Comparison of ENCODE assay signal across 9 cellular contexts in the genomic region with DNA sequence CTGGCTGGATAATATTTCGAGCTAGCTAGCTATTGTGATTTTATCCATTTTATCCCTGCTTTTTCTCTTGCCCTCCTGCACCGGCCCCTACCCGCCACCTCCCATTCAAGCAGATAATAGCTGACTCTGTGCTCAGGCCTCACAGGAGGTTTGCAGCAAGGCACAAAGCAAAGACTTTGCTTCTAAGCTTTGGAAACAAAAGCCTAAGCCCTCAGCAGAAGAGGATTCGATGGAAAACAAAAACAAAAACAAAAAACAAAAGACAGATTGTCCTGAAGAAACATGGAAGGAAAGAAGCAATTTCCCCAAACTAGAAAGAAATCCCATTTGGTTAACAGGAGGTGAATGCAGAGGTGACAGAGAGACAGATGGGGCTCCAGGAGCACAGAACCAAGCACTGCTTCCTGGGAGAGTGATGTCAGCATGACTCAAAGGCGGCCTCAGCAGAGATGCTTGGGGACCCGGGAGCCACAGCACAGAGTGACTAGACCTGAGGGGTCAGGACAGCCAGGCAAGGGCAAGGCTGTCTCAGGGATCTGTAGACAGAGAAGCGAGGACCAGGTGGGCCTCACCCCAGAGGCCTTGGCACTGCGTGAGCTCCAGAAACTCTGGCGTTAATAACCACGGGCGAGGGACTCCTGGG. TPM values are rescaled to one million over a fixed set of nuclear protein-coding genes. Genes with fewer than 3 reads are reported as not detected.
DNase-seq lines count a peak whose midpoint lies in the region; ATAC-seq and TF ChIP-seq lines count a peak whose summit lies in the region.
"Had no signal": no experiment of that assay in that cellular context is flagged by ENCODE, and none has a peak within 500 bp of the region (broad histone marks: within the 10 kb centered on the region; RNA-seq: fewer than 3 reads in every experiment).

No MANE protein-coding gene starts in this region.

- H4K20me1 ChIP-seq in GM23338 (replicated peaks; ENCODE audit: insufficient read depth) (no peaks in the 10 kb centered on the region), hepatocyte (ENCODE audit: insufficient read depth, poor library complexity, severe bottlenecking) (no peaks in the 10 kb centered on the region)

- H3K9me3 Mint-ChIP-seq in GM23338: no peaks in the 10 kb centered on the region
- no peaks in the 10 kb centered on the region for H3K9me3 Mint-ChIP-seq in progenitor cell of endocrine pancreas (ENCODE audit: low read depth)

- H3K27me3 ChIP-seq in GM23338 (ENCODE audit: insufficient read depth) (no peaks in the 10 kb centered on the region), WERI-Rb-1 (ENCODE audit: insufficient read depth, low read depth, severe bottlenecking) (no peaks in the 10 kb centered on the region), hepatocyte (no peaks in the 10 kb centered on the region), psoas muscle (ENCODE audit: insufficient read depth in 3 of 3, low read length in 2 of 3) (peaks cover 0 to 2% (median 0%) of the 10 kb centered on the region in 3 donors)
- H3K27me3 ChIP-seq: heart right ventricle had no signal

- H3K36me3 ChIP-seq in GM23338 (ENCODE audit: insufficient read depth) (no peaks in the 10 kb centered on the region), WERI-Rb-1 (no peaks in the 10 kb centered on the region), hepatocyte (replicated peaks; ENCODE audit: insufficient read depth, low read depth) (no peaks in the 10 kb centered on the region), psoas muscle (ENCODE audit: insufficient read depth in 1 of 2, low read depth in 1 of 2) (no peaks in the 10 kb centered on the region)
- H3K36me3 ChIP-seq: heart right ventricle had no signal

- peaks cover 3% of the 10 kb centered on the region for H3K27me3 Mint-ChIP-seq in GM23338 (ENCODE audit: insufficient read depth, low read depth, poor library complexity)
- peaks cover 5% of the 10 kb centered on the region for H3K27me3 Mint-ChIP-seq in progenitor cell of endocrine pancreas

- H3K4me1 Mint-ChIP-seq in GM23338: no peaks in the 10 kb centered on the region; the same call in 2 of the 3 replicates
- H3K4me1 Mint-ChIP-seq in progenitor cell of endocrine pancreas (ENCODE audit: low read depth): no peaks in the 10 kb centered on the region

- H2AFZ ChIP-seq in GM23338 (peak overlapping the region; percentile 63; the same call in 1 of the 2 replicates), hepatocyte (no peak overlapping the region)

- H3K79me2 ChIP-seq in GM23338 (replicated peaks; ENCODE audit: insufficient read depth) (no peaks in the 10 kb centered on the region), hepatocyte (no peaks in the 10 kb centered on the region)

- no peak overlapping the region for H3K4me3 Mint-ChIP-seq in GM23338
- no peak overlapping the region for H3K4me3 Mint-ChIP-seq in progenitor cell of endocrine pancreas (ENCODE audit: low read depth)

- no peak overlapping the region for H3K4me2 ChIP-seq in GM23338
- no peak overlapping the region for H3K4me2 ChIP-seq in hepatocyte

- intact Hi-C loops in psoas muscle (cut with DNase I): no loop called here

- H3K27ac ChIP-seq in GM23338 (ENCODE audit: low read depth): no peak overlapping the region
- H3K27ac ChIP-seq in WERI-Rb-1: peak overlapping the region; percentile 32
- peak overlapping the region; percentile 33 for H3K27ac ChIP-seq in hepatocyte
- no peak overlapping the region for H3K27ac ChIP-seq in psoas muscle
- H3K27ac ChIP-seq: heart right ventricle had no signal

- 84% methylated on average over 11 of the region's 11 CpGs for WGBS in hepatocyte (ENCODE audit: low lambda C conversion rate, missing lambda C conversion rate)
- WGBS in psoas muscle, 3 donors: 62 to 77% (median 72%) methylated on average over 11 of the region's 11 CpGs

- H3K9me2 ChIP-seq in GM23338 (ENCODE audit: insufficient read depth) (peaks cover 6% of the 10 kb centered on the region; the same call in 1 of the 2 replicates), hepatocyte (replicated peaks; ENCODE audit: insufficient read depth) (no peaks in the 10 kb centered on the region)

- no peaks in the 10 kb centered on the region for H3K4me1 ChIP-seq in GM23338 (ENCODE audit: insufficient read depth)
- H3K4me1 ChIP-seq in hepatocyte (ENCODE audit: insufficient read depth): no peaks in the 10 kb centered on the region
- H3K4me1 ChIP-seq in psoas muscle: no peaks in the 10 kb centered on the region
- H3K4me1 ChIP-seq: heart right ventricle had no signal

- TF ChIP-seq CTCF in GM23338 (conservative IDR thresholded peaks at IDR 0.05; ENCODE audit: low read depth in 2 of 2): no peak
- no peak for TF ChIP-seq CTCF in WERI-Rb-1 (IDR thresholded peaks at IDR 0.05; ENCODE audit: low read depth, low read length)
- TF ChIP-seq CTCF in hepatocyte (IDR thresholded peaks at IDR 0.05; ENCODE audit: poor library complexity): no peak
- no peak for TF ChIP-seq CTCF in psoas muscle (IDR thresholded peaks at IDR 0.05)
- TF ChIP-seq CTCF in progenitor cell of endocrine pancreas (IDR thresholded peaks at IDR 0.05; ENCODE audit: unreplicated experiment): no peak

- ATAC-seq in GM23338 (peak; percentile 61), psoas muscle (no peak)

- DNase-seq in 8988T (peak; percentile 34), GM23338 (ENCODE audit: low spot score) (no peak), WERI-Rb-1 (peak; percentile 39), hepatocyte (ENCODE audit: low spot score) (no peak), COLO829 (ENCODE audit: low spot score) (no peak), psoas muscle (no peak), progenitor cell of endocrine pancreas (ENCODE audit: low spot score, unreplicated experiment) (no peak), NCI-H1417 treated with DMSO at 0.1 percent for 48 hours (lab: John Stamatoyannopoulos, UW) (no peak)
- DNase-seq: heart right ventricle had no signal

- H3K9me3 ChIP-seq in WERI-Rb-1 (ENCODE audit: severe bottlenecking): no peaks in the 10 kb centered on the region
- H3K9me3 ChIP-seq in hepatocyte (ENCODE audit: low read depth): no peaks in the 10 kb centered on the region
- no peaks in the 10 kb centered on the region for H3K9me3 ChIP-seq in psoas muscle
- H3K9me3 ChIP-seq: heart right ventricle had no signal

- no peak overlapping the region; the same call in 1 of the 2 replicates for H3K27ac Mint-ChIP-seq in GM23338
- H3K27ac Mint-ChIP-seq in progenitor cell of endocrine pancreas: no peak overlapping the region

- H3F3A ChIP-seq in GM23338 (replicated peaks; ENCODE audit: low read depth): no peaks in the 10 kb centered on the region

- no peak overlapping the region for H3K4me3 ChIP-seq in GM23338
- H3K4me3 ChIP-seq in WERI-Rb-1 (ENCODE audit: low read depth, low read length): no peak overlapping the region
- no peak overlapping the region for H3K4me3 ChIP-seq in hepatocyte
- H3K4me3 ChIP-seq in psoas muscle: no peak overlapping the region
- H3K4me3 ChIP-seq: heart right ventricle had no signal

- H3K36me3 Mint-ChIP-seq in GM23338 (ENCODE audit: low read depth) (no peaks in the 10 kb centered on the region), progenitor cell of endocrine pancreas (ENCODE audit: insufficient read depth) (no peaks in the 10 kb centered on the region)

TF ChIP-seq in GM23338, 12 proteins besides CTCF, POLR2A, EP300 and RAD21 (continues in another document):
- TF ChIP-seq EZH2phosphoT487 (IDR thresholded peaks at IDR 0.05; ENCODE audit: unreplicated experiment) (no peak), POLR2AphosphoS5 (IDR thresholded peaks at IDR 0.05; ENCODE audit: low read depth) (no peak), JUNB (IDR thresholded peaks at IDR 0.05; ENCODE audit: unreplicated experiment) (no peak), STAT1 (IDR thresholded peaks at IDR 0.05; ENCODE audit: unreplicated experiment) (no peak), REST (IDR thresholded peaks at IDR 0.05; ENCODE audit: unreplicated experiment) (no peak), ZNF331 (CRISPR knock-in tag; IDR thresholded peaks at IDR 0.05; ENCODE audit: low read depth) (no peak), CREB1 (CRISPR knock-in tag; IDR thresholded peaks at IDR 0.05; ENCODE audit: low read depth) (no peak), EZH2 (IDR thresholded peaks at IDR 0.05; ENCODE audit: low read depth, unreplicated experiment) (no peak)

RNA-seq across cellular contexts. Expression of gene MTX3, which starts 28.4 kb away (rescaled TPM):
- 33.2 and 33.8 TPM in 2 replicates for total RNA-seq in GM23338 (2014; rRNA removed; shearing (Covaris generic))
- polyA plus RNA-seq in GM23338 (2016; fragmentation: Nextera tagmentation; extraction: Ambion mirVana): 9.4 and 11.3 TPM in 2 replicates
- total RNA-seq in hepatocyte: 16.1 and 18.7 TPM in 2 replicates
- 4.0 and 4.8 TPM in 2 replicates for polyA plus RNA-seq in hepatocyte
- 10 to 100 TPM; 10.4 to 16.7 (median 13.1) TPM for total RNA-seq in psoas muscle
- polyA plus RNA-seq in psoas muscle: 10 to 100 TPM in 2 of 3 donors, 1 to 10 TPM in 1; 4.8 to 15.6 (median 11.5) TPM
- total RNA-seq in progenitor cell of endocrine pancreas: 24.1 and 24.7 TPM in 2 replicates

Comparison
In these comparisons a context has a peak if more than half of its experiments do, and no peak if none do; other contexts are left out.
1. DNase-seq: peak in 8988T (single experiment) and WERI-Rb-1 (single experiment); none in GM23338 (single experiment), hepatocyte (single experiment), COLO829 (single experiment), psoas muscle (0 of 2), progenitor cell of endocrine pancreas (single experiment) and NCI-H1417 treated with DMSO at 0.1 percent for 48 hours (single experiment).
2. H3K27ac ChIP-seq: peak in WERI-Rb-1 (single experiment) and hepatocyte (single experiment); none in GM23338 (single experiment) and psoas muscle (single experiment).